ENCODE assay signal across 24 cellular contexts in the genomic region with DNA sequence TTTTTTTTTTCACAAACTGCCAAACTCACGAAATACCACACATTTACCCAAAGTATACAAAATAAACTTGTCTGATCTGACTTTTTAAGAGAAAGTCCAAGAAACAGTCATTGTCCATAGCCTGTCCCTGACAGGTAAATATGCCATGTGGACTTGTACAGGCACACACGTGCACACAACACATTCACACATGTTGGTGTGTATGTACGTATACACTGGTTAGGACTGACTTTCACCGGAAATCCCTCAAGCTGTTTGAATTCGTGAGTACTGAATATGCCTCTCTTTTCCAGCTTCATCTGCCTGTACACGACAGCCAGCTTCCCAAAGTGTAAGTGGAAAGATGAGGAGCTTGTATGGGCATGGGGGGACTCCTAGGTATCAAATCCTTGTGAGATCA. TPM values are rescaled to one million over a fixed set of nuclear protein-coding genes. Genes with fewer than 3 reads are reported as not detected.
DNase-seq lines count a peak whose midpoint lies in the region; ATAC-seq, FAIRE-seq and TF ChIP-seq lines count a peak whose summit lies in the region.
"Had no signal": no experiment of that assay in that cellular context is flagged by ENCODE, and none has a peak within 500 bp of the region (broad histone marks: within the 10 kb centered on the region; RNA-seq: fewer than 3 reads in every experiment).

No MANE protein-coding gene starts in this region.

- intact Hi-C loops in tibial artery (cut with DNase I; ENCODE audit: low total_unique reads) = no loop called here

- TF ChIP-seq EP300 in gastroesophageal sphincter (IDR thresholded peaks at IDR 0.05) = no peak

- H3K4me1 ChIP-seq in BLaER1 (peaks cover 65% of the 10 kb centered on the region), gastroesophageal sphincter (peaks cover 0 to 40% (median 9%) of the 10 kb centered on the region in 3 donors), tibial artery (peaks cover 0 to 40% (median 7%) of the 10 kb centered on the region in 4 donors)

- H3K4me3 ChIP-seq in BLaER1 = no peak overlapping the region
- H3K4me3 ChIP-seq in gastroesophageal sphincter = no peak overlapping the region
- no peak overlapping the region for H3K4me3 ChIP-seq in tibial artery

- DNase-seq in tibial artery (no peak), NCI-H1436 (lab: John Stamatoyannopoulos, UW) (no peak), NCI-H1105 treated with DMSO at 0.1 percent for 48 hours (lab: John Stamatoyannopoulos, UW) (no peak)
- DNase-seq: activated naive CD4-positive, alpha-beta T cell treated with anti-CD3 and anti-CD28 coated beads, Interleukin-2, amount 50 U/mL, for 16 hours; CD4-positive, CD25-positive, alpha-beta regulatory T cell; central memory CD4-positive, alpha-beta T cell; effector CD4-positive, alpha-beta T cell; EL; H7; NCI-H1092; NCI-H2081; NCI-H774; SHP77; T-helper 9 cell; trophoblast cell had no signal

- H3K9me3 ChIP-seq in BLaER1 (no peaks in the 10 kb centered on the region), gastroesophageal sphincter (no peaks in the 10 kb centered on the region), tibial artery (no peaks in the 10 kb centered on the region)
- H3K9me3 ChIP-seq: sigmoid colon had no signal

- no peaks in the 10 kb centered on the region for H3K27me3 ChIP-seq in BLaER1
- H3K27me3 ChIP-seq in gastroesophageal sphincter = no peaks in the 10 kb centered on the region
- H3K27me3 ChIP-seq in tibial artery = no peaks in the 10 kb centered on the region
- H3K27me3 ChIP-seq: sigmoid colon had no signal

- no peak for TF ChIP-seq POLR2A in gastroesophageal sphincter (IDR thresholded peaks at IDR 0.05)

- ATAC-seq in gastroesophageal sphincter (no peak), GM18868 (IDR thresholded peaks at IDR 0.05; ENCODE audit: unreplicated experiment) (no peak)

- H3K4me2 ChIP-seq in BLaER1 = peak overlapping the region; percentile 87

- H3K36me3 ChIP-seq in BLaER1 (no peaks in the 10 kb centered on the region), gastroesophageal sphincter (no peaks in the 10 kb centered on the region), tibial artery (no peaks in the 10 kb centered on the region)
- H3K36me3 ChIP-seq: sigmoid colon had no signal

- 39 to 44% methylated on average over 2 to 4 of the region's 6 CpGs for WGBS in gastroesophageal sphincter (ENCODE audit: low coverage in 1 of 2), 2 donors

- TF ChIP-seq CTCF in gastroesophageal sphincter (IDR thresholded peaks at IDR 0.05) (no peak), tibial artery (IDR thresholded peaks at IDR 0.05) (no peak)

- peak; percentile 7 for FAIRE-seq in TTC549 (lab: Jason Lieb, UNC)
- FAIRE-seq: D721Med, frontal cortex had no signal

- H3K27ac ChIP-seq in BLaER1 = no peak overlapping the region; the same call in 1 of the 2 replicates
- peak overlapping the region in 3 of 4 donors; percentile 20 to 81 (median 75) for H3K27ac ChIP-seq in gastroesophageal sphincter
- peak overlapping the region; percentile 70 to 71 for H3K27ac ChIP-seq in tibial artery

- H3K9ac ChIP-seq in BLaER1 = peak overlapping the region; percentile 63; the same call in 1 of the 2 replicates

- no peaks in the 10 kb centered on the region for H4K20me1 ChIP-seq in BLaER1

RNA-seq across cellular contexts. Expression of gene HGF, which starts 1.0 kb away (rescaled TPM):
- 10 to 100 TPM in 2 of 4 donors, 1 to 10 TPM in 2; 4.7 to 13.6 (median 8.5) TPM for total RNA-seq in gastroesophageal sphincter
- total RNA-seq: epithelial cell of proximal tubule, H7, progenitor cell of endocrine pancreas had no signal
